ENCODE assay signal across 27 cellular contexts in genomic region chr2:227719637-227720036, GRCh38. TPM values are rescaled to one million over a fixed set of nuclear protein-coding genes. Genes with fewer than 3 reads are reported as not detected.
"Had no signal": no experiment of that assay in that cellular context is flagged by ENCODE, and none has a peak within 500 bp of the region (broad histone marks: within the 10 kb centered on the region; RNA-seq: fewer than 3 reads in every experiment).

No MANE protein-coding gene starts in this region.

- H3K36me3 ChIP-seq: colonic mucosa, heart left ventricle, neutrophil, right atrium auricular region, suprapubic skin, thyroid gland, uterus had no signal

- H3K4me1 ChIP-seq: colonic mucosa, psoas muscle, uterus had no signal

- H3K9me3 ChIP-seq: colonic mucosa, heart left ventricle, neutrophil, psoas muscle, right atrium auricular region, suprapubic skin, thyroid gland, uterus had no signal

- H3K27ac ChIP-seq: colonic mucosa, heart left ventricle, neutrophil, psoas muscle, right atrium auricular region, suprapubic skin, thyroid gland, uterus had no signal

- H3K4me3 ChIP-seq: colonic mucosa, heart left ventricle, psoas muscle, right atrium auricular region, suprapubic skin, thyroid gland, uterus had no signal

- H3K27me3 ChIP-seq: colonic mucosa, right atrium auricular region, suprapubic skin, thyroid gland, uterus had no signal

- DNase-seq: colonic mucosa; effector CD4-positive, alpha-beta T cell; endodermal cell; heart left ventricle; hippocampal formation; left colon; naive thymus-derived CD8-positive, alpha-beta T cell; psoas muscle; small intestine; stimulated activated CD4-positive, alpha-beta T cell treated with anti-CD3 and anti-CD28 coated beads, Interleukin-12 subunit alpha, Interleukin-12 subunit beta, amount 100 ng/mL, for 4 hours; stimulated activated naive CD4-positive, alpha-beta T cell treated with Interleukin-2 at 50 U/mL for 16 hours; thyroid gland; uterus had no signal

RNA-seq across cellular contexts. Expression of gene SLC19A3, which starts 1.8 kb away (rescaled TPM):
- total RNA-seq: endothelial cell of umbilical vein; glomerular endothelial cell; lung microvascular endothelial cell; mononuclear cell; naive thymus-derived CD8-positive, alpha-beta T cell had no signal

RNA-seq across cellular contexts. Expression of gene SCYGR6, which starts 4.9 kb away (rescaled TPM):
- total RNA-seq: colonic mucosa; dermis microvascular lymphatic vessel endothelial cell; endodermal cell; endothelial cell of umbilical vein; fibroblast of lung; frontal cortex; glomerular endothelial cell; heart left ventricle; kidney epithelial cell; left colon; liver; lung microvascular endothelial cell; mesenteric fat pad; mononuclear cell; naive thymus-derived CD8-positive, alpha-beta T cell; osteoblast; psoas muscle; right atrium auricular region; suprapubic skin; thyroid gland; uterus had no signal

RNA-seq across cellular contexts. Expression of gene SCYGR7, which starts 8.5 kb away (rescaled TPM):
- total RNA-seq: colonic mucosa; dermis microvascular lymphatic vessel endothelial cell; endodermal cell; endothelial cell of umbilical vein; fibroblast of lung; frontal cortex; glomerular endothelial cell; heart left ventricle; kidney epithelial cell; left colon; liver; lung microvascular endothelial cell; mesenteric fat pad; mononuclear cell; naive thymus-derived CD8-positive, alpha-beta T cell; osteoblast; psoas muscle; right atrium auricular region; suprapubic skin; thyroid gland; uterus had no signal

RNA-seq across cellular contexts. Expression of gene SCYGR8, which starts 26.1 kb away (rescaled TPM):
- total RNA-seq: colonic mucosa; dermis microvascular lymphatic vessel endothelial cell; endodermal cell; endothelial cell of umbilical vein; fibroblast of lung; frontal cortex; glomerular endothelial cell; heart left ventricle; kidney epithelial cell; left colon; liver; lung microvascular endothelial cell; mesenteric fat pad; mononuclear cell; naive thymus-derived CD8-positive, alpha-beta T cell; osteoblast; psoas muscle; right atrium auricular region; thyroid gland; uterus had no signal

RNA-seq across cellular contexts. Expression of gene SCYGR5, which starts 53.0 kb away (rescaled TPM):
- total RNA-seq: colonic mucosa; dermis microvascular lymphatic vessel endothelial cell; endodermal cell; endothelial cell of umbilical vein; fibroblast of lung; frontal cortex; glomerular endothelial cell; heart left ventricle; kidney epithelial cell; left colon; liver; lung microvascular endothelial cell; mesenteric fat pad; mononuclear cell; naive thymus-derived CD8-positive, alpha-beta T cell; osteoblast; psoas muscle; right atrium auricular region; suprapubic skin; thyroid gland; uterus had no signal
